25 cellular contexts compared by ENCODE assay signal in genomic region chr12:27906127-27906500, GRCh38.
DNase-seq lines count a peak whose midpoint lies in the region; ATAC-seq and TF ChIP-seq lines count a peak whose summit lies in the region.
"Had no signal": no experiment of that assay in that cellular context is flagged by ENCODE, and none has a peak within 500 bp of the region (broad histone marks: within the 10 kb centered on the region; RNA-seq: fewer than 3 reads in every experiment).

No MANE protein-coding gene starts in this region.

- H3K36me3 ChIP-seq in HUES48 (ENCODE audit: control insufficient read depth, insufficient read depth, low read length), result no peaks in the 10 kb centered on the region
- H3K36me3 ChIP-seq: suprapubic skin had no signal

- H3K9me3 ChIP-seq in HUES48 (ENCODE audit: control insufficient read depth, insufficient read depth, low read length), result peaks cover 7% of the 10 kb centered on the region; the same call in 1 of the 2 replicates
- H3K9me3 ChIP-seq: suprapubic skin had no signal

- peaks cover 27% of the 10 kb centered on the region for H3K4me1 ChIP-seq in HUES48 (ENCODE audit: control insufficient read depth, insufficient read depth, low read length)
- H3K4me1 ChIP-seq: suprapubic skin had no signal

- DNase-seq in glutamatergic neuron (no peak), MV-4-11 (lab: John Stamatoyannopoulos, UW) (no peak)
- DNase-seq: activated CD4-positive, alpha-beta T cell treated with anti-CD3 and anti-CD28 coated beads, Interleukin-2, amount 10 ng/mL, durations not matched to agents 7 days and 5 days; activated gamma-delta T cell; activated naive CD8-positive, alpha-beta T cell treated with anti-CD3 and anti-CD28 coated beads, Interleukin-2, amount 10 ng/mL, durations not matched to agents 7 days and 5 days; activated T-cell treated with anti-CD3 and anti-CD28 coated beads, Interleukin-2, amount 50 U/mL, for 24 hours; AML-193; CD8-positive, alpha-beta T cell; cerebellar nuclear complex; DMS 273 treated with DMSO at 0.1 percent for 48 hours; H7; Karpas-422; NCI-H446; posterior cingulate gyrus; stimulated activated CD4-positive, alpha-beta T cell treated with anti-CD3 and anti-CD28 coated beads, Interleukin-4, amount 100 ng/mL, for 4 hours; stimulated activated naive B cell treated with anti-CD40 and anti-IgM and Interleukin-4, amounts not matched to agents 10 μg/mL and 1 μg/mL and 100 μg/mL, for 72 hours had no signal

- peaks cover 8% of the 10 kb centered on the region for H3K36me3 Mint-ChIP-seq in glutamatergic neuron (ENCODE audit: unreplicated experiment)
- H3K36me3 Mint-ChIP-seq: activated naive CD8-positive, alpha-beta T cell treated with anti-CD3 and anti-CD28 coated beads, Interleukin-2, amount 10 ng/mL, durations not matched to agents 7 days and 5 days; CD8-positive, alpha-beta T cell; stimulated activated naive B cell treated with anti-CD40 and anti-IgM and Interleukin-4, amounts not matched to agents 10 μg/mL and 1 μg/mL and 100 μg/mL, for 72 hours had no signal

- H3K4me3 ChIP-seq in HUES48 (ENCODE audit: low read depth, low read length), result no peak overlapping the region
- H3K4me3 ChIP-seq: suprapubic skin had no signal

- H3K27me3 ChIP-seq in HUES48 (ENCODE audit: control insufficient read depth, insufficient read depth, low read length), result no peaks in the 10 kb centered on the region
- H3K27me3 ChIP-seq: suprapubic skin had no signal

- H3K27ac Mint-ChIP-seq in glutamatergic neuron (ENCODE audit: unreplicated experiment), result peak overlapping the region; percentile 20
- H3K27ac Mint-ChIP-seq: activated CD4-positive, alpha-beta T cell treated with anti-CD3 and anti-CD28 coated beads, Interleukin-2, amount 10 ng/mL, durations not matched to agents 7 days and 5 days; activated naive CD8-positive, alpha-beta T cell treated with anti-CD3 and anti-CD28 coated beads, Interleukin-2, amount 10 ng/mL, durations not matched to agents 7 days and 5 days; activated T-cell treated with anti-CD3 and anti-CD28 coated beads, Interleukin-2, amount 50 U/mL, for 24 hours; CD8-positive, alpha-beta T cell; stimulated activated naive B cell treated with anti-CD40 and anti-IgM and Interleukin-4, amounts not matched to agents 10 μg/mL and 1 μg/mL and 100 μg/mL, for 72 hours had no signal

- TF ChIP-seq CTCF in 22Rv1 (IDR thresholded peaks at IDR 0.05) (no peak), VCaP (conservative IDR thresholded peaks at IDR 0.05) (no peak), glutamatergic neuron (IDR thresholded peaks at IDR 0.05; ENCODE audit: partially characterized antibody, unreplicated experiment) (no peak)

- ATAC-seq in HG02870 (IDR thresholded peaks at IDR 0.05; ENCODE audit: unreplicated experiment), result no peak
- no peak for ATAC-seq in HG03045 (IDR thresholded peaks at IDR 0.05; ENCODE audit: unreplicated experiment)
- ATAC-seq in GM19452 (IDR thresholded peaks at IDR 0.05; ENCODE audit: unreplicated experiment), result no peak
- ATAC-seq: CD8-positive, alpha-beta T cell; Right ventricle myocardium inferior; sciatic nerve; stimulated activated naive B cell treated with anti-CD40 and anti-IgM and Interleukin-4, amounts not matched to agents 10 μg/mL and 1 μg/mL and 100 μg/mL, for 72 hours had no signal

- peak overlapping the region; percentile 18; the same call in 1 of the 2 replicates for H3K9ac ChIP-seq in HUES48 (ENCODE audit: low read depth, low read length)

- H3K27ac ChIP-seq in 22Rv1 (peak overlapping the region; percentile 28; the same call in 1 of the 2 replicates), HUES48 (ENCODE audit: low read depth, low read length) (peak overlapping the region; percentile 82), VCaP (peak overlapping the region; percentile 75)
- H3K27ac ChIP-seq: suprapubic skin had no signal

- H3K9me3 Mint-ChIP-seq in glutamatergic neuron (ENCODE audit: unreplicated experiment), result peaks cover 4% of the 10 kb centered on the region
- H3K9me3 Mint-ChIP-seq: activated CD4-positive, alpha-beta T cell treated with anti-CD3 and anti-CD28 coated beads, Interleukin-2, amount 10 ng/mL, durations not matched to agents 7 days and 5 days; activated naive CD8-positive, alpha-beta T cell treated with anti-CD3 and anti-CD28 coated beads, Interleukin-2, amount 10 ng/mL, durations not matched to agents 7 days and 5 days; activated T-cell treated with anti-CD3 and anti-CD28 coated beads, Interleukin-2, amount 50 U/mL, for 24 hours; CD8-positive, alpha-beta T cell had no signal

- no peaks in the 10 kb centered on the region for H3K4me1 Mint-ChIP-seq in glutamatergic neuron (ENCODE audit: low read depth, unreplicated experiment)
- H3K4me1 Mint-ChIP-seq: activated CD4-positive, alpha-beta T cell treated with anti-CD3 and anti-CD28 coated beads, Interleukin-2, amount 10 ng/mL, durations not matched to agents 7 days and 5 days; activated naive CD8-positive, alpha-beta T cell treated with anti-CD3 and anti-CD28 coated beads, Interleukin-2, amount 10 ng/mL, durations not matched to agents 7 days and 5 days had no signal

- no peak overlapping the region for H3K4me3 Mint-ChIP-seq in glutamatergic neuron (ENCODE audit: unreplicated experiment)
- H3K4me3 Mint-ChIP-seq: activated CD4-positive, alpha-beta T cell treated with anti-CD3 and anti-CD28 coated beads, Interleukin-2, amount 10 ng/mL, durations not matched to agents 7 days and 5 days; activated naive CD8-positive, alpha-beta T cell treated with anti-CD3 and anti-CD28 coated beads, Interleukin-2, amount 10 ng/mL, durations not matched to agents 7 days and 5 days; activated T-cell treated with anti-CD3 and anti-CD28 coated beads, Interleukin-2, amount 50 U/mL, for 24 hours; CD8-positive, alpha-beta T cell; stimulated activated naive B cell treated with anti-CD40 and anti-IgM and Interleukin-4, amounts not matched to agents 10 μg/mL and 1 μg/mL and 100 μg/mL, for 72 hours had no signal

- H3K27me3 Mint-ChIP-seq in glutamatergic neuron (ENCODE audit: unreplicated experiment), result no peaks in the 10 kb centered on the region

Comparison
In these comparisons a context has a peak if more than half of its experiments do, and no peak if none do; other contexts are left out.
1. H3K27ac ChIP-seq: peak in every context shown above with its lines; median percentile 82 in HUES48; 75 in VCaP; 28 in 22Rv1.